In genomic region chr16:11797166-11797956, GRCh38 we compare ENCODE assay signal across 8 cellular contexts. TPM values are rescaled to one million over a fixed set of nuclear protein-coding genes. Genes with fewer than 3 reads are reported as not detected.
DNase-seq lines count a peak whose midpoint lies in the region; ATAC-seq and TF ChIP-seq lines count a peak whose summit lies in the region.

ZC3H7A (minus strand) TSS chr16:11797258; CDS start chr16:11782354, 14,904 bp downstream.

- CTCF ChIA-PET in RWPE1 (lab: Yijun Ruan, JAX): interaction anchor here (0.5 to 1.6 kb wide), 8 partner anchors 13 to 940 kb away, joined by 3 to 11 read pairs (median 4); no protein-coding TSS in a partner anchor

- peak; percentile 88 for TF ChIP-seq CTCF in LNCaP clone FGC (IDR thresholded peaks at IDR 0.05; ENCODE audit: control insufficient read depth, extremely low read depth, insufficient read depth)
- peak; percentile 97 for TF ChIP-seq CTCF in RWPE1 (conservative IDR thresholded peaks at IDR 0.05; ENCODE audit: low read depth)

- intact Hi-C loops in activated T-helper 2 cell treated with anti-CD3 and anti-CD28 coated beads, Interferon-gamma antibody, Interleukin-2, Interleukin-4, amounts not matched to agents 10 μg/mL and 5 μg/mL and 100 μg/mL, durations not matched to agents 14 hours and 24 hours and 36 hours (cut with micrococcal nuclease): loop anchor here (1.0 to 10.0 kb wide), 7 partner anchors 14 to 855 kb away; partner anchors contain the start of genes CLEC16A, DEXI, RSL1D1 and SOCS1

- DNase-seq in ELF-1 (ENCODE audit: low read depth, low spot score) (peak; percentile 99), GOT3 (lab: John Stamatoyannopoulos, UW) (peak; percentile 91), LNCaP clone FGC (ENCODE audit: low read depth) (peak; percentile 89), RWPE1 (ENCODE audit: low spot score) (peak; percentile 96), fibroblast of peridontal ligament (ENCODE audit: extremely low read depth) (peak; percentile 95)
- peak; percentile 94 for DNase-seq in activated T-helper 2 cell treated with anti-CD3 and anti-CD28 coated beads, Interferon-gamma antibody, Interleukin-2, Interleukin-4, amounts not matched to agents 10 μg/mL and 5 μg/mL and 100 μg/mL, durations not matched to agents 14 hours and 24 hours and 36 hours (ENCODE audit: low spot score)
- peak; percentile 98 for DNase-seq in natural killer cell treated with Interleukin-12 subunit alpha and Interleukin-12 subunit beta and Interleukin-15 and Interleukin-18, amount 100 ng/mL, for 72 hours (ENCODE audit: low spot score)
- peak; percentile 94 for DNase-seq in stimulated activated naive CD8-positive, alpha-beta T cell treated with anti-CD3 and anti-CD28 coated beads, Interleukin-15, Interleukin-2, amounts not matched to agents 100 U/mL and 50 U/mL, for 24 hours

- H3K4me3 Mint-ChIP-seq in activated T-helper 2 cell treated with anti-CD3 and anti-CD28 coated beads, Interferon-gamma antibody, Interleukin-2, Interleukin-4, amounts not matched to agents 10 μg/mL and 5 μg/mL and 100 μg/mL, durations not matched to agents 14 hours and 24 hours and 36 hours (ENCODE audit: low read depth): peak within 1 kb of the TSS; percentile 93
- H3K4me3 Mint-ChIP-seq in natural killer cell treated with Interleukin-12 subunit alpha and Interleukin-12 subunit beta and Interleukin-15 and Interleukin-18, amount 100 ng/mL, for 72 hours: peak within 1 kb of the TSS; percentile 100

- no peaks in the 10 kb centered on the region for H3K9me3 Mint-ChIP-seq in activated T-helper 2 cell treated with anti-CD3 and anti-CD28 coated beads, Interferon-gamma antibody, Interleukin-2, Interleukin-4, amounts not matched to agents 10 μg/mL and 5 μg/mL and 100 μg/mL, durations not matched to agents 14 hours and 24 hours and 36 hours
- H3K9me3 Mint-ChIP-seq in natural killer cell treated with Interleukin-12 subunit alpha and Interleukin-12 subunit beta and Interleukin-15 and Interleukin-18, amount 100 ng/mL, for 72 hours: no peaks in the 10 kb centered on the region

- H3K4me1 Mint-ChIP-seq in activated T-helper 2 cell treated with anti-CD3 and anti-CD28 coated beads, Interferon-gamma antibody, Interleukin-2, Interleukin-4, amounts not matched to agents 10 μg/mL and 5 μg/mL and 100 μg/mL, durations not matched to agents 14 hours and 24 hours and 36 hours (ENCODE audit: low read depth): peaks cover 67% of the 10 kb centered on the region
- peaks cover 63 to 72% of the 10 kb centered on the region in 2 donors for H3K4me1 Mint-ChIP-seq in natural killer cell treated with Interleukin-12 subunit alpha and Interleukin-12 subunit beta and Interleukin-15 and Interleukin-18, amount 100 ng/mL, for 72 hours (ENCODE audit: low read depth in 2 of 2)

- peak within 1 kb of the TSS; percentile 95 for H3K27ac ChIP-seq in RWPE1

- peak; percentile 99 for ATAC-seq in natural killer cell treated with Interleukin-12 subunit alpha and Interleukin-12 subunit beta and Interleukin-15 and Interleukin-18, amount 100 ng/mL, for 72 hours
- ATAC-seq in stimulated activated naive CD8-positive, alpha-beta T cell treated with anti-CD3 and anti-CD28 coated beads, Interleukin-15, Interleukin-2, amounts not matched to agents 100 U/mL and 50 U/mL, for 24 hours: peak; percentile 99

- POLR2A ChIA-PET in RWPE1 (lab: Yijun Ruan, JAX; ENCODE audit: low non-redundant PET): interaction anchor here (0.5 to 1.2 kb wide), 2 partner anchors 12 to 208 kb away, joined by 4 to 7 read pairs; no protein-coding TSS in a partner anchor

- peaks cover 63% of the 10 kb centered on the region for H3K36me3 Mint-ChIP-seq in activated T-helper 2 cell treated with anti-CD3 and anti-CD28 coated beads, Interferon-gamma antibody, Interleukin-2, Interleukin-4, amounts not matched to agents 10 μg/mL and 5 μg/mL and 100 μg/mL, durations not matched to agents 14 hours and 24 hours and 36 hours (ENCODE audit: low read depth)
- H3K36me3 Mint-ChIP-seq in natural killer cell treated with Interleukin-12 subunit alpha and Interleukin-12 subunit beta and Interleukin-15 and Interleukin-18, amount 100 ng/mL, for 72 hours: peaks cover 23% of the 10 kb centered on the region

- H3K4me3 ChIP-seq in LNCaP clone FGC (ENCODE audit: low read depth, low read length): peak within 1 kb of the TSS; percentile 91

- H3K27me3 Mint-ChIP-seq in activated T-helper 2 cell treated with anti-CD3 and anti-CD28 coated beads, Interferon-gamma antibody, Interleukin-2, Interleukin-4, amounts not matched to agents 10 μg/mL and 5 μg/mL and 100 μg/mL, durations not matched to agents 14 hours and 24 hours and 36 hours (ENCODE audit: low read depth): no peaks in the 10 kb centered on the region
- H3K27me3 Mint-ChIP-seq in natural killer cell treated with Interleukin-12 subunit alpha and Interleukin-12 subunit beta and Interleukin-15 and Interleukin-18, amount 100 ng/mL, for 72 hours: no peaks in the 10 kb centered on the region

- peak within 1 kb of the TSS; percentile 96 for H3K27ac Mint-ChIP-seq in activated T-helper 2 cell treated with anti-CD3 and anti-CD28 coated beads, Interferon-gamma antibody, Interleukin-2, Interleukin-4, amounts not matched to agents 10 μg/mL and 5 μg/mL and 100 μg/mL, durations not matched to agents 14 hours and 24 hours and 36 hours
- H3K27ac Mint-ChIP-seq in natural killer cell treated with Interleukin-12 subunit alpha and Interleukin-12 subunit beta and Interleukin-15 and Interleukin-18, amount 100 ng/mL, for 72 hours: peak within 1 kb of the TSS; percentile 98 to 100

RNA-seq across cellular contexts. Expression of gene ZC3H7A, which starts in this region (rescaled TPM):
- total RNA-seq in activated T-helper 2 cell treated with anti-CD3 and anti-CD28 coated beads, Interferon-gamma antibody, Interleukin-2, Interleukin-4, amounts not matched to agents 10 μg/mL and 5 μg/mL and 100 μg/mL, durations not matched to agents 14 hours and 24 hours and 36 hours: 63.4 and 71.1 TPM in 2 replicates
- total RNA-seq in natural killer cell treated with Interleukin-12 subunit alpha and Interleukin-12 subunit beta and Interleukin-15 and Interleukin-18, amount 100 ng/mL, for 72 hours: 100 to 1,000 TPM; 114 to 136 TPM

Comparison
In these comparisons a context has a peak if more than half of its experiments do, and no peak if none do; other contexts are left out.
1. Peak in every context shown above with its lines: DNase-seq, ATAC-seq, H3K4me3 ChIP-seq and H3K27ac ChIP-seq.